19 cellular contexts compared by ENCODE assay signal in genomic region chr20:20472690-20473274, GRCh38.
A peak's percentile ranks its signal among the peaks of the same experiment; 100 is the strongest.
DNase-seq lines count a peak whose midpoint lies in the region; ATAC-seq and TF ChIP-seq lines count a peak whose summit lies in the region.
"Had no signal": no experiment of that assay in that cellular context is flagged by ENCODE, and none has a peak within 500 bp of the region (broad histone marks: within the 10 kb centered on the region; RNA-seq: fewer than 3 reads in every experiment).

No MANE protein-coding gene starts in this region.

- peaks cover 4% of the 10 kb centered on the region for H3K27me3 Mint-ChIP-seq in glutamatergic neuron (ENCODE audit: unreplicated experiment)
- H3K27me3 Mint-ChIP-seq: CD4-positive, alpha-beta T cell; CD8-positive, alpha-beta memory T cell had no signal

- 56 to 72% (median 66%) methylated on average over 4 of the region's 4 CpGs for WGBS in heart left ventricle, 4 donors

- peak overlapping the region; percentile 30 for H3K4me3 Mint-ChIP-seq in glutamatergic neuron (ENCODE audit: unreplicated experiment)
- H3K4me3 Mint-ChIP-seq: CD14-positive monocyte; CD4-positive, alpha-beta T cell; CD8-positive, alpha-beta memory T cell; GM23338; H9 had no signal

- DNase-seq in DMS 273 (lab: John Stamatoyannopoulos, UW; ENCODE audit: unreplicated experiment) (peak; percentile 32), DMS 273 treated with DMSO at 0.1 percent for 48 hours (lab: John Stamatoyannopoulos, UW) (no peak), heart left ventricle (no peak), left ventricle myocardium inferior (no peak), NCI-H69 (lab: John Stamatoyannopoulos, UW) (peak; percentile 58), glutamatergic neuron (no peak), MG63 (no peak), Ammon's horn (ENCODE audit: low spot score) (no peak)
- DNase-seq: BE2C; CD4-positive, alpha-beta T cell; CD8-positive, alpha-beta memory T cell; DMS153; DND-41; H9 had no signal

- peaks cover 0 to 26% (median 5%) of the 10 kb centered on the region in 9 donors for H3K36me3 ChIP-seq in heart left ventricle
- H3K36me3 ChIP-seq in left ventricle myocardium inferior, result peaks cover 3% of the 10 kb centered on the region
- no peaks in the 10 kb centered on the region for H3K36me3 ChIP-seq in MG63
- H3K36me3 ChIP-seq: BE2C had no signal

- H3K27ac ChIP-seq in heart left ventricle (no peak overlapping the region), left ventricle myocardium inferior (replicated peaks) (no peak overlapping the region)
- H3K27ac ChIP-seq: 22Rv1; BLaER1 treated with 17β-estradiol and CSF1 and Interleukin-3, amounts not matched to agents 10 nM and 100 nM had no signal

- H3K27ac Mint-ChIP-seq in glutamatergic neuron (ENCODE audit: unreplicated experiment), result peak overlapping the region; percentile 33
- H3K27ac Mint-ChIP-seq: CD14-positive monocyte; CD4-positive, alpha-beta T cell; GM23338 had no signal

- H3K36me3 Mint-ChIP-seq in glutamatergic neuron (ENCODE audit: unreplicated experiment), result peaks cover 11% of the 10 kb centered on the region

- H3K4me1 Mint-ChIP-seq in glutamatergic neuron (ENCODE audit: low read depth, unreplicated experiment), result peaks cover 56% of the 10 kb centered on the region
- H3K4me1 Mint-ChIP-seq: CD14-positive monocyte; CD8-positive, alpha-beta memory T cell had no signal

- H3K9me3 ChIP-seq in heart left ventricle, result peaks cover 0 to 9% (median 0%) of the 10 kb centered on the region in 12 donors
- peaks cover 9% of the 10 kb centered on the region for H3K9me3 ChIP-seq in left ventricle myocardium inferior (replicated peaks)
- no peaks in the 10 kb centered on the region for H3K9me3 ChIP-seq in MG63
- H3K9me3 ChIP-seq: BE2C had no signal

- H3K4me3 ChIP-seq in heart left ventricle, result no peak overlapping the region
- H3K4me3 ChIP-seq in left ventricle myocardium inferior, result no peak overlapping the region
- H3K4me3 ChIP-seq in MG63, result no peak overlapping the region
- H3K4me3 ChIP-seq: BLaER1 treated with 17β-estradiol and CSF1 and Interleukin-3, amounts not matched to agents 10 nM and 100 nM; GM23338 had no signal

- TF ChIP-seq POLR2A in heart left ventricle (IDR thresholded peaks at IDR 0.05), result no peak

- H3K4me1 ChIP-seq in heart left ventricle (peaks cover 0 to 4% (median 0%) of the 10 kb centered on the region in 12 donors), left ventricle myocardium inferior (peaks cover 4% of the 10 kb centered on the region)

- intact Hi-C loops in heart left ventricle (cut with DNase I) (no loop called here), left ventricle myocardium inferior (cut with micrococcal nuclease) (no loop called here)

- H3K27me3 ChIP-seq in heart left ventricle (no peaks in the 10 kb centered on the region), left ventricle myocardium inferior (ENCODE audit: low read depth) (no peaks in the 10 kb centered on the region), MG63 (no peaks in the 10 kb centered on the region)
- H3K27me3 ChIP-seq: BE2C had no signal

- H3K9me3 Mint-ChIP-seq in glutamatergic neuron (ENCODE audit: unreplicated experiment), result peaks cover 8% of the 10 kb centered on the region
- H3K9me3 Mint-ChIP-seq: CD14-positive monocyte; CD4-positive, alpha-beta T cell; CD8-positive, alpha-beta memory T cell; GM23338; H9 had no signal

- peak in 3 of 4 donors; percentile 34 to 89 (median 53) for ATAC-seq in heart left ventricle
- ATAC-seq: GM23338, HCT116 had no signal

- TF ChIP-seq CTCF in heart left ventricle (IDR thresholded peaks at IDR 0.05) (no peak), left ventricle myocardium inferior (IDR thresholded peaks at IDR 0.05; ENCODE audit: borderline replicate concordance) (no peak), glutamatergic neuron (IDR thresholded peaks at IDR 0.05; ENCODE audit: partially characterized antibody, unreplicated experiment) (no peak)

Comparison
In these comparisons a context has a peak if more than half of its experiments do, and no peak if none do; other contexts are left out.
1. DNase-seq: peak in DMS 273 (single experiment) and NCI-H69 (single experiment); none in DMS 273 treated with DMSO at 0.1 percent for 48 hours (single experiment), heart left ventricle (0 of 5), left ventricle myocardium inferior (single experiment), glutamatergic neuron (single experiment), MG63 (single experiment) and Ammon's horn (single experiment).